8 cellular contexts compared by ENCODE assay signal in the genomic region with DNA sequence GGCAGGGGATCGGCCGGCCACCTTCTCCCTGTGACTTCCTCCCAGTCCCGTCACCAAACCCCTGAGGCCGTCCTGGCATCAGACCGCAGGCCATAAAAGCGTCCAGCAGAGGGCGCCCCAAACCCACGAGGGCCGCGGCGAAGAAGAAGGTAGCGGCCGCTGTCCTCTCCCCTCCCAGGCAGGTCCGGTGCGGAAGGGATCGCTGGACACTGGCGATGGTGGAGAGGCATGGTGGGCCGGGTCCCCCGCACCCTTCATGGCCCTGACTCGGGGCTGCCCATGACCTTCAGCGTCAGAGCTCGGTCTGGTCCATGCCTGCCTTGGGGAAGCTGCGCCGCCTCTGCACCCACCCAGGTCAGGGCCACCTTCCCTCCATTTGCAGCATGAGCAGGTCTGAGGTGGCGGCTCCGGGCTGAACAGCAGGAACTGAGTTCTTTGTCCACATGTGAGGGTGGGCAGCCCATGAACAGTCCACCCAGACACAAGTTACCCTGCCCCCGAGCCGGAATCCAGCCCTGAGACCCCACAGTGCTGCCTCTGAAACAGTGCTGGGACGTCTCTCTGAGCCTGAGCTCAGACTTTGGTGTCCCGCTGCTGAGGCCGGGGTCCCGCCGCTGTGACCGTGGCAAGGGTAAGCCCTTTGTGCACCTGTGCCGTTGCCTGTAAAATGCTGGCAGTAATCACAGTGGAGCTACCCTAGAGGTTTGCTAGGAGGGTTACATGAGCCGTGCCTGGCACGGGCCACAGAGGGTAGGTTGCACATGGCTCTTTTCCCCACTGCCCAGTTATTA. TPM values are rescaled to one million over a fixed set of nuclear protein-coding genes. Genes with fewer than 3 reads are reported as not detected.
DNase-seq lines count a peak whose midpoint lies in the region; ATAC-seq, FAIRE-seq and TF ChIP-seq lines count a peak whose summit lies in the region.

No MANE protein-coding gene starts in this region.

- H3K4me3 ChIP-seq in lower leg skin (ENCODE audit: low read depth, poor library complexity, severe bottlenecking), result no peak overlapping the region

- WGBS in lower leg skin, 2 donors, result 21 to 35% methylated on average over 20 to 25 of the region's 37 CpGs

- peak; percentile 59 for ATAC-seq in HG03280 (IDR thresholded peaks at IDR 0.05; ENCODE audit: unreplicated experiment)

- TF ChIP-seq POLR2A in lower leg skin (IDR thresholded peaks at IDR 0.05), result no peak

- peak in 1 of 3 donors; percentile 90 for TF ChIP-seq CTCF in lower leg skin (IDR thresholded peaks at IDR 0.05)

- intact Hi-C loops in lower leg skin (cut with DNase I; ENCODE audit: low total_unique reads), result loop anchor here (5.0 kb wide), 1 partner anchor 319 kb away; no protein-coding TSS in a partner anchor

- peak; percentile 80 for DNase-seq in A172 (ENCODE audit: low spot score)
- peak; percentile 76 for DNase-seq in GM18507 (ENCODE audit: extremely low spot score, insufficient read length, low read depth)
- DNase-seq in NCI-H526 treated with DMSO at 0.1 percent for 48 hours (lab: John Stamatoyannopoulos, UW), result peak; percentile 61
- DNase-seq in activated CD4-positive, alpha-beta T cell treated with anti-CD3 and anti-CD28 coated beads, Interleukin-2, amount 50 U/mL, for 1 hour, result peak; percentile 80
- DNase-seq in dermis blood vessel endothelial cell, result peak; percentile 91
- DNase-seq in lower leg skin (ENCODE audit: low spot score in 2 of 2), result peak; percentile 84 to 97
- DNase-seq in stimulated activated CD4-positive, alpha-beta T cell treated with anti-CD3 and anti-CD28 coated beads, Interleukin-4, amount 100 ng/mL, for 4 hours, result peak; percentile 64 to 83

- FAIRE-seq in GM18507 (lab: Jason Lieb, UNC), result peak; percentile 83

RNA-seq across cellular contexts. Expression of gene CMIP, which starts 40.8 kb away (rescaled TPM):
- total RNA-seq in A172 (2014; rRNA removed; shearing (Covaris generic)), result 5.9 and 8.0 TPM in 2 replicates
- 39.0 and 64.7 TPM in 2 replicates for total RNA-seq in dermis blood vessel endothelial cell
- total RNA-seq in lower leg skin, result 100 to 1,000 TPM in 1 of 4 donors, 10 to 100 TPM in 3; 53.7 to 115 (median 77.4) TPM
